8 cellular contexts compared by ENCODE assay signal in the genomic region with DNA sequence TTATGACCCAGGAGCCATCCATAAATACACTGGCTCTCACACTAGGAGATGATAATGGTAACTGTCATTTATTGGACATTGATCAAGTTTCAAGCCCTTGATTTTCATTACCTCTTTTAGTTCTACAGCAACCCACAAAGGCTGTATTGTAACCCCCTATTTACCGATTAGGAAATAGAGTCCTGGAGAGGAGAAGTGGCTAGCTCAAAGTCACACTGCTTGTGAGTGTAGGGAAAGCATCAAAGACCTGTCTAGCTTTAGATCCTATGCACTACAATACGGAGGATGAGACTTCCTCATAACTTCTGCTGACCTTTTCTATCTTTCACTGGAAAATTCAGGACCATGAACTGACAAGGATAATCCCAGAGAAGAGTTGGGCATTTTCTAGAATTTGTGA.
"Had no signal": no experiment of that assay in that cellular context is flagged by ENCODE, and none has a peak within 500 bp of the region (broad histone marks: within the 10 kb centered on the region; RNA-seq: fewer than 3 reads in every experiment).

No MANE protein-coding gene starts in this region.

- DNase-seq: GDM1, GF-D8 had no signal

- FAIRE-seq: G401.6, GM12878, GM12891, GM12892, GM18507, GM19239 had no signal

- ATAC-seq: GM12878 had no signal

- H3K4me3 ChIP-seq: GM12878 had no signal
